Comparison of ENCODE assay signal across 12 cellular contexts in genomic region chrX:16834811-16835210, GRCh38.
"Had no signal": no experiment of that assay in that cellular context is flagged by ENCODE, and none has a peak within 500 bp of the region (broad histone marks: within the 10 kb centered on the region; RNA-seq: fewer than 3 reads in every experiment).

No MANE protein-coding gene starts in this region.

- H3K27me3 ChIP-seq: pancreas, thyroid gland had no signal

- H3K4me3 ChIP-seq: pancreas, thyroid gland had no signal

- H3K27ac ChIP-seq: pancreas, thyroid gland had no signal

- H3K4me1 ChIP-seq: pancreas, thyroid gland had no signal

- H3K27ac Mint-ChIP-seq: effector memory CD8-positive, alpha-beta T cell; stimulated activated effector memory CD8-positive, alpha-beta T cell treated with anti-CD3 and anti-CD28 coated beads, Interleukin-12 subunit alpha, Interleukin-12 subunit beta, amount 100 ng/mL, for 72 hours had no signal

- H3K27me3 Mint-ChIP-seq: activated T-cell treated with anti-CD3 and anti-CD28 coated beads, Interleukin-2, amount 50 U/mL, for 24 hours; effector memory CD8-positive, alpha-beta T cell had no signal

- H3K9me3 ChIP-seq: pancreas, thyroid gland had no signal

- H3K4me3 Mint-ChIP-seq: activated T-cell treated with anti-CD3 and anti-CD28 coated beads, Interleukin-2, amount 50 U/mL, for 24 hours; effector memory CD8-positive, alpha-beta T cell; stimulated activated effector memory CD8-positive, alpha-beta T cell treated with anti-CD3 and anti-CD28 coated beads, Interleukin-12 subunit alpha, Interleukin-12 subunit beta, amount 100 ng/mL, for 72 hours had no signal

- H3K9me3 Mint-ChIP-seq: activated T-cell treated with anti-CD3 and anti-CD28 coated beads, Interleukin-2, amount 50 U/mL, for 24 hours; effector memory CD8-positive, alpha-beta T cell; stimulated activated effector memory CD8-positive, alpha-beta T cell treated with anti-CD3 and anti-CD28 coated beads, Interleukin-12 subunit alpha, Interleukin-12 subunit beta, amount 100 ng/mL, for 72 hours had no signal

- DNase-seq: activated CD4-positive, CD25-positive, alpha-beta regulatory T cell treated with anti-CD3 and anti-CD28 coated beads, Interleukin-2, amount 50 U/mL, for 72 hours; activated effector memory CD4-positive, alpha-beta T cell treated with Interleukin-2 at 50 U/mL for 16 hours; activated naive CD4-positive, alpha-beta T cell treated with anti-CD3 and anti-CD28 coated beads, Interleukin-2, amount 50 U/mL, for 16 hours; activated T-cell treated with anti-CD3 and anti-CD28 coated beads, Interleukin-2, amount 50 U/mL, for 24 hours; cerebellar nuclear complex; dermis blood vessel endothelial cell; effector memory CD8-positive, alpha-beta T cell; midbrain; pancreas; thyroid gland had no signal

- ATAC-seq: effector memory CD8-positive, alpha-beta T cell; pancreas; SK-N-SH treated with all-trans-retinoic acid at 6 μM for 48 hours; stimulated activated effector memory CD8-positive, alpha-beta T cell treated with anti-CD3 and anti-CD28 coated beads, Interleukin-12 subunit alpha, Interleukin-12 subunit beta, amount 100 ng/mL, for 72 hours had no signal
